16 cellular contexts compared by ENCODE assay signal in genomic region chr6:29661071-29661470, GRCh38. TPM values are rescaled to one million over a fixed set of nuclear protein-coding genes. Genes with fewer than 3 reads are reported as not detected.
"Had no signal": no experiment of that assay in that cellular context is flagged by ENCODE, and none has a peak within 500 bp of the region (broad histone marks: within the 10 kb centered on the region; RNA-seq: fewer than 3 reads in every experiment).

No MANE protein-coding gene starts in this region.

- ATAC-seq: activated T-cell treated with anti-CD3 and anti-CD28 coated beads, Interleukin-2, amount 50 U/mL, for 4 hours; effector memory CD8-positive, alpha-beta T cell; left lobe of liver had no signal

- DNase-seq: activated CD4-positive, alpha-beta memory T cell treated with anti-CD3 and anti-CD28 coated beads, Interleukin-2, amount 10 ng/mL, durations not matched to agents 7 days and 5 days; activated CD4-positive, alpha-beta T cell treated with anti-CD3 and anti-CD28 coated beads for 4 hours; activated T-cell treated with anti-CD3 and anti-CD28 coated beads, Interleukin-2, amount 50 U/mL, for 4 hours; adrenal gland; effector memory CD8-positive, alpha-beta T cell; naive B cell; stimulated activated CD4-positive, alpha-beta T cell treated with anti-CD3 and anti-CD28 coated beads, Interleukin-1b, Interleukin-23, amount 100 ng/mL, for 48 hours; stomach; T-helper 2 cell; thyroid gland; uterus had no signal

- H3K27me3 ChIP-seq: thyroid gland had no signal

- H3K9ac ChIP-seq: parathyroid adenoma had no signal

- H3K27ac ChIP-seq: adrenal gland, parathyroid adenoma, stomach, thyroid gland, uterus had no signal

- H3K4me3 ChIP-seq: adrenal gland, stomach, thyroid gland, uterus had no signal

- H3K36me3 ChIP-seq: adrenal gland, stomach, thyroid gland, uterus had no signal

- H3K4me1 ChIP-seq: adrenal gland, parathyroid adenoma, stomach, thyroid gland, uterus had no signal

- H3K9me3 ChIP-seq: adrenal gland, stomach, thyroid gland, uterus had no signal

RNA-seq across cellular contexts. Expression of gene MOG, which starts 4.2 kb away (rescaled TPM):
- total RNA-seq: activated CD4-positive, alpha-beta memory T cell treated with anti-CD3 and anti-CD28 coated beads, Interleukin-2, amount 10 ng/mL, durations not matched to agents 7 days and 5 days; activated T-cell treated with anti-CD3 and anti-CD28 coated beads, Interleukin-2, amount 50 U/mL, for 4 hours; adrenal gland; fibroblast of lung; left lobe of liver; lung microvascular endothelial cell; mononuclear cell; stomach; thyroid gland; uterus had no signal

RNA-seq across cellular contexts. Expression of gene ZFP57, which starts 19.9 kb away (rescaled TPM):
- total RNA-seq: activated CD4-positive, alpha-beta memory T cell treated with anti-CD3 and anti-CD28 coated beads, Interleukin-2, amount 10 ng/mL, durations not matched to agents 7 days and 5 days; activated T-cell treated with anti-CD3 and anti-CD28 coated beads, Interleukin-2, amount 50 U/mL, for 4 hours; fibroblast of lung; left lobe of liver; mononuclear cell; stomach; thyroid gland had no signal
